10 cellular contexts compared by ENCODE assay signal in genomic region chr19:33472696-33473624, GRCh38.
DNase-seq lines count a peak whose midpoint lies in the region; TF ChIP-seq lines count a peak whose summit lies in the region.
"Had no signal": no experiment of that assay in that cellular context is flagged by ENCODE, and none has a peak within 500 bp of the region (broad histone marks: within the 10 kb centered on the region; RNA-seq: fewer than 3 reads in every experiment).

No MANE protein-coding gene starts in this region.

- TF ChIP-seq CTCF in AG09309 (IDR thresholded peaks at IDR 0.05; ENCODE audit: control insufficient read depth, insufficient read depth, low read depth, low read length, missing control alignments) (no peak), Loucy (conservative IDR thresholded peaks at IDR 0.05; ENCODE audit: low read length) (no peak)

- no peaks in the 10 kb centered on the region for H3K36me3 ChIP-seq in Loucy (ENCODE audit: insufficient read depth, low read length)

- H2AFZ ChIP-seq in Loucy (ENCODE audit: low read length), result no peak overlapping the region

- H3K4me1 ChIP-seq in Loucy (ENCODE audit: insufficient read depth, low read length, poor library complexity, severe bottlenecking), result peaks cover 57% of the 10 kb centered on the region

- H3K27ac ChIP-seq in caudate nucleus (ENCODE audit: low read depth, low read length), result peak overlapping the region; percentile 24

- H3K4me2 ChIP-seq in Loucy (ENCODE audit: low read depth, low read length, poor library complexity, severe bottlenecking), result peak overlapping the region; percentile 71

- no peaks in the 10 kb centered on the region for H3K9me3 ChIP-seq in Loucy (ENCODE audit: insufficient read depth, low read depth, low read length)

- H4K20me1 ChIP-seq in Loucy (ENCODE audit: insufficient read depth, low read length, poor library complexity, severe bottlenecking), result no peaks in the 10 kb centered on the region

- peak; percentile 96 for DNase-seq in AG09309 (ENCODE audit: low read depth)
- peak in 23 of 61 donors; percentile 8 to 87 (median 47) for DNase-seq in caudate nucleus (lab: John Stamatoyannopoulos, UW)
- DNase-seq in middle frontal gyrus (ENCODE audit: extremely low spot score, low spot score), result peak; percentile 52
- DNase-seq in T-helper 1 cell, result no peak
- DNase-seq in epidermal melanocyte (ENCODE audit: insufficient read length, low spot score), result no peak
- DNase-seq in NCI-H146 (lab: John Stamatoyannopoulos, UW), result no peak
- DNase-seq in activated CD4-positive, CD25-positive, alpha-beta regulatory T cell (lab: John Stamatoyannopoulos, UW), result no peak
- DNase-seq: Calu3, midbrain had no signal

- no peaks in the 10 kb centered on the region for H3K9me2 ChIP-seq in Loucy (replicated peaks; ENCODE audit: low read depth, low read length)

- H3K27me3 ChIP-seq in Loucy (ENCODE audit: insufficient read depth, low read length, poor library complexity, severe bottlenecking), result no peaks in the 10 kb centered on the region

- H3K9ac ChIP-seq in Loucy (ENCODE audit: low read depth, low read length, poor library complexity, severe bottlenecking), result peak overlapping the region; percentile 56

- H3K4me3 ChIP-seq in AG09309 (ENCODE audit: control insufficient read depth, low read depth, low read length) (no peak overlapping the region), Loucy (ENCODE audit: low read length, poor library complexity, severe bottlenecking) (peak overlapping the region; percentile 38)

- H3F3A ChIP-seq in Loucy (ENCODE audit: low read depth), result no peaks in the 10 kb centered on the region

- no peaks in the 10 kb centered on the region for H3K79me2 ChIP-seq in Loucy (ENCODE audit: insufficient read depth, low read length)

Comparison
In these comparisons a context has a peak if more than half of its experiments do, and no peak if none do; other contexts are left out.
1. DNase-seq: peak in AG09309 (single experiment) and middle frontal gyrus (single experiment); none in T-helper 1 cell (0 of 5), epidermal melanocyte (single experiment), NCI-H146 (single experiment) and activated CD4-positive, CD25-positive, alpha-beta regulatory T cell (0 of 4).